ENCODE assay signal across 13 cellular contexts in genomic region chr1:44412591-44412990, GRCh38.
A peak's percentile ranks its signal among the peaks of the same experiment; 100 is the strongest.
DNase-seq lines count a peak whose midpoint lies in the region; ATAC-seq lines count a peak whose summit lies in the region.
"Had no signal": no experiment of that assay in that cellular context is flagged by ENCODE, and none has a peak within 500 bp of the region (broad histone marks: within the 10 kb centered on the region; RNA-seq: fewer than 3 reads in every experiment).

No MANE protein-coding gene starts in this region.

- H3K27me3 Mint-ChIP-seq in stimulated activated naive B cell treated with anti-CD40 and anti-IgM and Interleukin-4, amounts not matched to agents 10 μg/mL and 1 μg/mL and 100 μg/mL, for 72 hours = peaks cover 25% of the 10 kb centered on the region in 2 donors

- no peaks in the 10 kb centered on the region for H3K36me3 Mint-ChIP-seq in stimulated activated naive B cell treated with anti-CD40 and anti-IgM and Interleukin-4, amounts not matched to agents 10 μg/mL and 1 μg/mL and 100 μg/mL, for 72 hours
- H3K36me3 Mint-ChIP-seq: CD4-positive, alpha-beta memory T cell had no signal

- DNase-seq in ELF-1 (ENCODE audit: low read depth, low spot score) (peak; percentile 5), KG1 (lab: John Stamatoyannopoulos, UW) (peak; percentile 53), NOMO-1 treated with dmso at 0.1 percent for 144 hours (lab: John Stamatoyannopoulos, UW; ENCODE audit: unreplicated experiment) (peak; percentile 42), medulla oblongata (ENCODE audit: extremely low spot score) (peak; percentile 15), iPS-NIHi11 (ENCODE audit: low spot score) (no peak)
- no peak for DNase-seq in stimulated activated naive B cell treated with anti-CD40 and anti-IgM and Interleukin-4, amounts not matched to agents 10 μg/mL and 1 μg/mL and 100 μg/mL, for 72 hours
- DNase-seq: CD4-positive, alpha-beta memory T cell; DMS79; HCEC 1CT had no signal

- H3K27ac Mint-ChIP-seq in stimulated activated naive B cell treated with anti-CD40 and anti-IgM and Interleukin-4, amounts not matched to agents 10 μg/mL and 1 μg/mL and 100 μg/mL, for 72 hours = no peak overlapping the region
- H3K27ac Mint-ChIP-seq: B cell; CD4-positive, alpha-beta memory T cell had no signal

- H3K4me3 Mint-ChIP-seq in stimulated activated naive B cell treated with anti-CD40 and anti-IgM and Interleukin-4, amounts not matched to agents 10 μg/mL and 1 μg/mL and 100 μg/mL, for 72 hours = no peak overlapping the region
- H3K4me3 Mint-ChIP-seq: B cell; CD4-positive, alpha-beta memory T cell had no signal

- H3K4me1 Mint-ChIP-seq in stimulated activated naive B cell treated with anti-CD40 and anti-IgM and Interleukin-4, amounts not matched to agents 10 μg/mL and 1 μg/mL and 100 μg/mL, for 72 hours = peaks cover 14 to 24% of the 10 kb centered on the region in 2 donors

- H3K9me3 Mint-ChIP-seq in stimulated activated naive B cell treated with anti-CD40 and anti-IgM and Interleukin-4, amounts not matched to agents 10 μg/mL and 1 μg/mL and 100 μg/mL, for 72 hours = peaks cover 0 to 6% of the 10 kb centered on the region in 2 donors

- ATAC-seq in GM19351 (IDR thresholded peaks at IDR 0.05; ENCODE audit: unreplicated experiment) (no peak), GM21717 (IDR thresholded peaks at IDR 0.05; ENCODE audit: unreplicated experiment) (no peak)
- ATAC-seq in stimulated activated naive B cell treated with anti-CD40 and anti-IgM and Interleukin-4, amounts not matched to agents 10 μg/mL and 1 μg/mL and 100 μg/mL, for 72 hours (replicated peaks) = no peak
- ATAC-seq: HepG2 had no signal

Comparison
In these comparisons a context has a peak if more than half of its experiments do, and no peak if none do; other contexts are left out.
1. DNase-seq: peak in ELF-1 (single experiment), KG1 (single experiment), NOMO-1 treated with dmso at 0.1 percent for 144 hours (single experiment) and medulla oblongata (single experiment); none in stimulated activated naive B cell treated with anti-CD40 and anti-IgM and Interleukin-4, amounts not matched to agents 10 μg/mL and 1 μg/mL and 100 μg/mL, for 72 hours (single experiment) and iPS-NIHi11 (single experiment).